In genomic region chr16:85757341-85757822, GRCh38 we compare ENCODE assay signal across 1 cellular context.
TF ChIP-seq lines count a peak whose summit lies in the region.

No MANE protein-coding gene starts in this region.

TF ChIP-seq in WTC11, 78 proteins besides CTCF, POLR2A, EP300 and RAD21 (continued from another document):
- no peak for TF ChIP-seq ZNF532 (CRISPR knock-in tag; IDR thresholded peaks at IDR 0.05; ENCODE audit: borderline replicate concordance)
- no peak for TF ChIP-seq ZNF232 (CRISPR knock-in tag; IDR thresholded peaks at IDR 0.05)
- no peak for TF ChIP-seq RELA (CRISPR knock-in tag; IDR thresholded peaks at IDR 0.05; ENCODE audit: borderline replicate concordance)
- no peak for TF ChIP-seq IRF1 (CRISPR knock-in tag; IDR thresholded peaks at IDR 0.05)
- no peak for TF ChIP-seq TP53 (CRISPR knock-in tag; IDR thresholded peaks at IDR 0.05)
- no peak for TF ChIP-seq JUN (CRISPR knock-in tag; IDR thresholded peaks at IDR 0.05)
- TF ChIP-seq ZBTB43 (CRISPR knock-in tag; IDR thresholded peaks at IDR 0.05) = no peak
